In the genomic region with DNA sequence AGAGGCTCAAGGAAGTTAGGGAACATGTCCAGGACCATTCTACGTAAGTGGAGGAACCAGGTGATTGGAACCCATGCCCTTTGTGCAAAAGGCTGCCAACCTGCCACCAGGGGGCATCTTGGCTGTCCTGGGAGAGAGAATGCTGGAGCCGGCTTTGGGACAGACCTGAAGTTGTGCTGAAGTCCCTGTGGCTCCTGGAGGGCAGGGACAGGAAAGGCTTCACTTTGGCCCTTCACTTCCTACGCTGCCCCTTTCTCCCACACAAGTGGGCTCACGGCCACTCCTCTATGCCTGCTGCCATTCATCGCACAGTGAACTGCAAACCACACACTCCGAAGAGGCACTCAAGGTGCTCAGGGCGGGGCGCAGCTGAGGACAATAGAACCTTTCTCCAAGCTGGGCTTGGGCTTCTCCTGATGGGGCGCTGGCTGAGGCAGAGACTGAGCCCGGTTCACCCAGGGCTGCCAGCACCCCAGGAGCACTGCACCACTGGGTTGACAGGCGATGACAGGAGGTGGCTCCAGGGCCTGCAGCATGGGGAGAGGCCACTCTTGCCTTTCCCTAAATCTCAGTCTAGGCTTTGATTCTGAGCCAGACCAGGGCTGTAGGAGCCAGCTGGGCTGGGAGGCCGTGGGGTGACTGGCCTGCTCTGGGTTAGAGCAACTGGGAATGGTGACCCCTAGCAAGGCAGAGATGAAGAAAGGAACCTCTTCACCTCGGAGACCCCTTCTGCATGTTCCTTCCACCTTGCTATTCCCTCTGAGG, we compare ENCODE assay signal across 8 cellular contexts. TPM values are rescaled to one million over a fixed set of nuclear protein-coding genes. Genes with fewer than 3 reads are reported as not detected.
DNase-seq lines count a peak whose midpoint lies in the region; ATAC-seq and TF ChIP-seq lines count a peak whose summit lies in the region.

No MANE protein-coding gene starts in this region.

- intact Hi-C loops in OCI-LY7 (cut with micrococcal nuclease; ENCODE audit: unreplicated experiment) = no loop called here
- intact Hi-C loops in ascending aorta (cut with DNase I) = no loop called here
- intact Hi-C loops in upper lobe of right lung (cut with DNase I) = no loop called here

- no peak for DNase-seq in GM12864 (ENCODE audit: low read depth)
- peak; percentile 54 for DNase-seq in OCI-LY7 (ENCODE audit: low spot score)
- DNase-seq in ascending aorta (ENCODE audit: low spot score in 2 of 2) = no peak
- peak; percentile 69 for DNase-seq in lung (ENCODE audit: low spot score)
- DNase-seq in upper lobe of right lung = peak; percentile 82
- no peak for DNase-seq in pons (ENCODE audit: low spot score)
- no peak for DNase-seq in T1000 (lab: John Stamatoyannopoulos, UW)

- H3K4me1 ChIP-seq in OCI-LY7 (ENCODE audit: insufficient read depth, low read length, poor library complexity, severe bottlenecking) (no peaks in the 10 kb centered on the region), ascending aorta (no peaks in the 10 kb centered on the region), lung (ENCODE audit: control insufficient read depth in 2 of 2, insufficient read depth in 2 of 2, low read length in 2 of 2) (peaks cover 0 to 4% of the 10 kb centered on the region in 2 donors), upper lobe of right lung (peaks cover 11% of the 10 kb centered on the region)

- H3K27ac ChIP-seq in OCI-LY7 (ENCODE audit: low read depth, low read length, poor library complexity, severe bottlenecking) (no peak overlapping the region), ascending aorta (peak overlapping the region in 1 of 2 donors; percentile 3), lung (ENCODE audit: low read depth in 1 of 2, low read length in 1 of 2) (no peak overlapping the region), upper lobe of right lung (no peak overlapping the region)

- WGBS in lung, 2 donors = 71 to 88% methylated on average over 13 of the region's 13 CpGs

- H3K27me3 ChIP-seq in ascending aorta (no peaks in the 10 kb centered on the region), lung (ENCODE audit: control insufficient read depth, insufficient read depth) (no peaks in the 10 kb centered on the region), upper lobe of right lung (no peaks in the 10 kb centered on the region)

- ATAC-seq in lung (ENCODE audit: insufficient read depth, low FRiP score) (peak; percentile 53), upper lobe of right lung (peak; percentile 79), GM19467 (IDR thresholded peaks at IDR 0.05; ENCODE audit: unreplicated experiment) (no peak)

- POLR2A ChIA-PET in OCI-LY7 (lab: Charles Lee) = interaction anchor here (1.0 to 1.4 kb wide), 2 partner anchors 10 to 553 kb away, joined by 3 to 7 read pairs; no protein-coding TSS in a partner anchor

- H3K36me3 ChIP-seq in OCI-LY7 (ENCODE audit: insufficient read depth, low read length) = no peaks in the 10 kb centered on the region
- peaks cover 0 to 15% of the 10 kb centered on the region in 2 donors for H3K36me3 ChIP-seq in ascending aorta
- H3K36me3 ChIP-seq in lung (ENCODE audit: control insufficient read depth in 2 of 2, insufficient read depth in 2 of 2, low read length in 2 of 2) = peaks cover 0 to 5% of the 10 kb centered on the region in 2 donors
- H3K36me3 ChIP-seq in upper lobe of right lung = no peaks in the 10 kb centered on the region

- no peak overlapping the region for H2AFZ ChIP-seq in OCI-LY7 (ENCODE audit: low read length)

- H3K4me3 ChIP-seq in GM12864 (ENCODE audit: low read depth, low read length) (no peak overlapping the region), OCI-LY7 (ENCODE audit: low read depth, low read length, poor library complexity, severe bottlenecking) (no peak overlapping the region), ascending aorta (no peak overlapping the region), lung (no peak overlapping the region), upper lobe of right lung (no peak overlapping the region)

- no peaks in the 10 kb centered on the region for H3K79me2 ChIP-seq in OCI-LY7 (ENCODE audit: insufficient read depth, low read depth, low read length)

- no peaks in the 10 kb centered on the region for H4K20me1 ChIP-seq in OCI-LY7 (ENCODE audit: insufficient read depth, low read length)

- no TSS peak for BruUV-seq in OCI-LY7 (replicated peaks; lab: Mats Ljungman, UMichigan)

- TF ChIP-seq CTCF in GM12864 (IDR thresholded peaks at IDR 0.05; ENCODE audit: low read depth, low read length, missing control alignments) (peak; percentile 75), OCI-LY7 (conservative IDR thresholded peaks at IDR 0.05; ENCODE audit: low read length) (peak; percentile 79), ascending aorta (IDR thresholded peaks at IDR 0.05) (peak in 2 of 3 experiments; percentile 27 to 34), lung (IDR thresholded peaks at IDR 0.05; ENCODE audit: control extremely low read depth, extremely low read depth) (peak; percentile 3), upper lobe of right lung (IDR thresholded peaks at IDR 0.05) (peak; percentile 60)

- H3K9me3 ChIP-seq in OCI-LY7 (ENCODE audit: low read length) = no peaks in the 10 kb centered on the region
- no peaks in the 10 kb centered on the region for H3K9me3 ChIP-seq in ascending aorta
- H3K9me3 ChIP-seq in lung (ENCODE audit: control insufficient read depth in 2 of 2, insufficient read depth in 1 of 2, low read length in 1 of 2) = peaks cover 0 to 2% of the 10 kb centered on the region in 2 donors
- H3K9me3 ChIP-seq in upper lobe of right lung = no peaks in the 10 kb centered on the region

- CTCF ChIA-PET in OCI-LY7 (lab: Charles Lee; ENCODE audit: unreplicated experiment) = no interaction called here

- no peak overlapping the region for H3K4me2 ChIP-seq in OCI-LY7 (ENCODE audit: low read length)

- no peaks in the 10 kb centered on the region for H3K9me2 ChIP-seq in OCI-LY7 (ENCODE audit: insufficient read depth, low read length)

RNA-seq across cellular contexts. Expression of gene SHF, which starts 8.4 kb away (rescaled TPM):
- 2.3 and 5.7 TPM in 2 replicates for total RNA-seq in OCI-LY7 (2014; rRNA removed; shearing (Covaris generic))
- total RNA-seq in OCI-LY7 (2022) (2.5 and 3.2 TPM in 2 replicates), ascending aorta (75.0 TPM), lung (10 to 100 TPM in 1 of 2 donors, 1 to 10 TPM in 1; 4.6 to 15.9 TPM), upper lobe of right lung (7.1 TPM)
- 1 to 10 TPM; 1.9 to 3.4 TPM for polyA plus RNA-seq in lung

RNA-seq across cellular contexts. Expression of gene DUOX1, which starts 49.6 kb away (rescaled TPM):
- not detected in 2 replicates for total RNA-seq in OCI-LY7 (2014; rRNA removed; shearing (Covaris generic))
- total RNA-seq in OCI-LY7 (2022) = not detected in 2 replicates
- 2.7 TPM for total RNA-seq in ascending aorta
- total RNA-seq in lung = 100 to 1,000 TPM in 1 of 2 donors, 10 to 100 TPM in 1; 61.7 to 363 TPM
- polyA plus RNA-seq in lung = 100 to 1,000 TPM in 1 of 2 donors, 10 to 100 TPM in 1; 70.5 to 160 TPM
- 327 TPM for total RNA-seq in upper lobe of right lung

RNA-seq across cellular contexts. Expression of gene DUOXA1, which starts 49.7 kb away (rescaled TPM):
- not detected in 2 replicates for total RNA-seq in OCI-LY7 (2014; rRNA removed; shearing (Covaris generic))
- total RNA-seq in OCI-LY7 (2022) (not detected in 2 replicates), ascending aorta (4.2 TPM), lung (100 to 1,000 TPM in 1 of 2 donors, 10 to 100 TPM in 1; 42.6 to 203 TPM), upper lobe of right lung (138 TPM)
- 100 to 1,000 TPM in 1 of 2 donors, 10 to 100 TPM in 1; 86.8 to 129 TPM for polyA plus RNA-seq in lung

Comparison
In these comparisons a context has a peak if more than half of its experiments do, and no peak if none do; other contexts are left out.
1. DNase-seq: peak in OCI-LY7 (single experiment), lung (single experiment) and upper lobe of right lung (single experiment); none in GM12864 (single experiment), ascending aorta (0 of 2), pons (single experiment) and T1000 (single experiment).
2. CTCF ChIP-seq: peak in every context shown above with its lines; median percentile 79 in OCI-LY7; 75 in GM12864; 60 in upper lobe of right lung; 30 in ascending aorta; 3 in lung.
3. RNA of gene DUOX1, which starts 49.6 kb away (total RNA-seq): 61.7 to 363 TPM in lung and 327 TPM in upper lobe of right lung (single experiment); 2.7 TPM in ascending aorta (single experiment) and not detected in OCI-LY7; every median in the first group is over 10 times any median in the second.